Comparison of ENCODE assay signal across 8 cellular contexts in genomic region chr12:128675576-128675975, GRCh38.
"Had no signal": no experiment of that assay in that cellular context is flagged by ENCODE, and none has a peak within 500 bp of the region (broad histone marks: within the 10 kb centered on the region; RNA-seq: fewer than 3 reads in every experiment).

No MANE protein-coding gene starts in this region.

- ATAC-seq: GM12878 had no signal

- H3K4me3 ChIP-seq: GM12878 had no signal

- FAIRE-seq: G401.6, GM12878, GM12891, GM12892, GM18507, GM19239 had no signal

- DNase-seq: GDM1, GF-D8 had no signal
